16 cellular contexts compared by ENCODE assay signal in the genomic region with DNA sequence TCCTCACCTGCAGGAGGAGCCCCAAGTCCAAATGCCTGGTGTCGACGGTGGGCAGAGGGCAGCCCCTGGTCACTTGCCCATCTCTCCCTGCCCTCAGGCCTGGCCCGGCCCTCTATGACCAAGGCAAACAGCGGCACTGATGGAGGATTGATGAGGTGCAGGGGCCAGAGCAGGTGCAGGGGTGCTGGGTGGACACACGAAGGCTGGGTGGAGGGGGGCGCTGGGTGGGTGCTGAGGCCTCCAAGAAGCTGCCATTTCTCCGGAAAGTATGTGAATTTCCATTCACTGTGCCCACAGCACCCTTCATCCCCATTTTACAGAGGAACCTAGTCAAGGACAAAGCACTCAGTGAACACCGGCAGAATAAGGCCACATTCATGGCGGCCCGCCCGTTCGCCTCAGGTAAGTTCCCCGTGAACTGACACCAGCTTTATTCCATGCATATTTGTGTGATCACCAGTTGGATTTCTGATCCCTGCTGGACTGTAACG.
DNase-seq lines count a peak whose midpoint lies in the region; ATAC-seq and TF ChIP-seq lines count a peak whose summit lies in the region.
"Had no signal": no experiment of that assay in that cellular context is flagged by ENCODE, and none has a peak within 500 bp of the region (broad histone marks: within the 10 kb centered on the region; RNA-seq: fewer than 3 reads in every experiment).

No MANE protein-coding gene starts in this region.

- no peak overlapping the region for H3K4me3 Mint-ChIP-seq in HFFc6
- H3K4me3 Mint-ChIP-seq: CD4-positive, CD25-positive, alpha-beta regulatory T cell had no signal

- TF ChIP-seq CTCF in HFFc6 (IDR thresholded peaks at IDR 0.05): no peak

- peaks cover 34% of the 10 kb centered on the region for H3K9me3 Mint-ChIP-seq in HFFc6

- ATAC-seq in sciatic nerve (no peak), GM21786 (IDR thresholded peaks at IDR 0.05; ENCODE audit: unreplicated experiment) (no peak), HG03159 (IDR thresholded peaks at IDR 0.05; ENCODE audit: unreplicated experiment) (no peak)
- ATAC-seq: A549, Right ventricle myocardium inferior had no signal

- no peaks in the 10 kb centered on the region for H3K4me1 Mint-ChIP-seq in HFFc6 (ENCODE audit: low read depth)
- H3K4me1 Mint-ChIP-seq: CD4-positive, CD25-positive, alpha-beta regulatory T cell had no signal

- H3K27me3 Mint-ChIP-seq in HFFc6 (ENCODE audit: insufficient read depth): peaks cover 11% of the 10 kb centered on the region
- H3K27me3 Mint-ChIP-seq: CD4-positive, CD25-positive, alpha-beta regulatory T cell had no signal

- H3K36me3 Mint-ChIP-seq in HFFc6 (ENCODE audit: low read depth): peaks cover 4% of the 10 kb centered on the region; the same call in 1 of the 2 replicates
- H3K36me3 Mint-ChIP-seq: CD4-positive, CD25-positive, alpha-beta regulatory T cell had no signal

- no peak overlapping the region for H3K27ac Mint-ChIP-seq in HFFc6
- H3K27ac Mint-ChIP-seq: CD4-positive, CD25-positive, alpha-beta regulatory T cell had no signal

- intact Hi-C loops in sciatic nerve (cut with DNase I): no loop called here

- peak; percentile 33 for DNase-seq in activated effector memory CD4-positive, alpha-beta T cell treated with anti-CD3 and anti-CD28 coated beads, Interleukin-2, amount 50 U/mL, for 16 hours
- no peak for DNase-seq in activated effector memory CD4-positive, alpha-beta T cell treated with Interleukin-2 at 50 U/mL for 16 hours
- DNase-seq in iPS-NIHi11 (ENCODE audit: low spot score) (peak; percentile 11), sciatic nerve (ENCODE audit: low spot score) (peak; percentile 21), HFFc6 (no peak)
- DNase-seq: CD4-positive, CD25-positive, alpha-beta regulatory T cell; DMS79 treated with DMSO at 0.1 percent for 48 hours; GDM1; MG63; NCI-H1105; NCI-H1694 treated with DMSO at 0.1 percent for 48 hours; NCI-H82 had no signal

Comparison
In these comparisons a context has a peak if more than half of its experiments do, and no peak if none do; other contexts are left out.
1. DNase-seq: peak in activated effector memory CD4-positive, alpha-beta T cell treated with anti-CD3 and anti-CD28 coated beads, Interleukin-2, amount 50 U/mL, for 16 hours (single experiment), iPS-NIHi11 (single experiment) and sciatic nerve (single experiment); none in activated effector memory CD4-positive, alpha-beta T cell treated with Interleukin-2 at 50 U/mL for 16 hours (single experiment) and HFFc6 (single experiment).